In genomic region chr17:8991514-8992285, GRCh38 we compare ENCODE assay signal across 8 cellular contexts. TPM values are rescaled to one million over a fixed set of nuclear protein-coding genes. Genes with fewer than 3 reads are reported as not detected.
DNase-seq lines count a peak whose midpoint lies in the region; ATAC-seq and TF ChIP-seq lines count a peak whose summit lies in the region.

No MANE protein-coding gene starts in this region.

- DNase-seq in DMS114 treated with DMSO at 0.1 percent for 48 hours (lab: John Stamatoyannopoulos, UW; ENCODE audit: unreplicated experiment) (peak; percentile 10), T-helper 9 cell (peak; percentile 54), astrocyte of the cerebellum (ENCODE audit: low read depth) (peak; percentile 44), iPS-NIHi7 (ENCODE audit: extremely low spot score) (peak; percentile 79), OCI-M2 (lab: John Stamatoyannopoulos, UW; ENCODE audit: unreplicated experiment) (no peak)
- DNase-seq in Jurkat, Clone E6-1 (ENCODE audit: low read depth, low spot score) = peak; percentile 71
- DNase-seq in stimulated activated CD4-positive, alpha-beta T cell treated with anti-CD3 and anti-CD28 coated beads, Interleukin-15, amount 100 ng/mL, for 24 hours = peak; percentile 80

- no peak overlapping the region for H3K4me3 ChIP-seq in Jurkat, Clone E6-1 (ENCODE audit: low read length)
- H3K4me3 ChIP-seq in astrocyte of the cerebellum (ENCODE audit: low read depth, low read length) = no peak overlapping the region

- TF ChIP-seq CTCF in astrocyte of the cerebellum (IDR thresholded peaks at IDR 0.05; ENCODE audit: low read depth, low read length, missing control alignments) = peak; percentile 80

- in situ Hi-C loops in astrocyte of the cerebellum (cut with HindIII; ENCODE audit: low sequenced_read_pairs) = no loop called here

- ATAC-seq in HG03175 (IDR thresholded peaks at IDR 0.05; ENCODE audit: unreplicated experiment) = no peak

RNA-seq across cellular contexts. Expression of gene PIK3R5, which starts 26.2 kb away (rescaled TPM):
- 19.5 TPM for polyA plus RNA-seq in Jurkat, Clone E6-1 (2012; ENCODE audit: insufficient read depth, insufficient read length)

RNA-seq across cellular contexts. Expression of gene NTN1, which starts 29.6 kb away (rescaled TPM):
- 5.1 TPM for polyA plus RNA-seq in Jurkat, Clone E6-1 (2012; ENCODE audit: insufficient read depth, insufficient read length)
